ENCODE assay signal across 1 cellular context in genomic region chr11:74162688-74163467, GRCh38.
TF ChIP-seq lines count a peak whose summit lies in the region.

No MANE protein-coding gene starts in this region.

TF ChIP-seq in HepG2, 621 proteins besides CTCF, POLR2A, EP300 and RAD21:
- TF ChIP-seq LBX2 (CRISPR knock-in tag; IDR thresholded peaks at IDR 0.05; ENCODE audit: borderline replicate concordance): no peak
- TF ChIP-seq SUZ12 (IDR thresholded peaks at IDR 0.05; ENCODE audit: low read depth, low read length): no peak
- no peak for TF ChIP-seq TCF7L2 (IDR thresholded peaks at IDR 0.05; ENCODE audit: low read depth, low read length)
- TF ChIP-seq AGO2 (optimal IDR thresholded peaks at IDR 0.05; ENCODE audit: low read depth, low read length): no peak
- TF ChIP-seq SP1 (IDR thresholded peaks at IDR 0.05): no peak
- TF ChIP-seq SP1 (CRISPR knock-in tag; IDR thresholded peaks at IDR 0.05): no peak
- no peak for TF ChIP-seq ZNF773 (CRISPR knock-in tag; IDR thresholded peaks at IDR 0.05; ENCODE audit: borderline replicate concordance)
- no peak for TF ChIP-seq NFE2L1 (CRISPR knock-in tag; IDR thresholded peaks at IDR 0.05; ENCODE audit: borderline replicate concordance)
- TF ChIP-seq ZNF839 (CRISPR knock-in tag; IDR thresholded peaks at IDR 0.05; ENCODE audit: borderline replicate concordance): no peak
- TF ChIP-seq NFRKB (IDR thresholded peaks at IDR 0.05): no peak
- no peak for TF ChIP-seq ZNF572 (CRISPR knock-in tag; IDR thresholded peaks at IDR 0.05)
- TF ChIP-seq ZNF30 (CRISPR knock-in tag; IDR thresholded peaks at IDR 0.05): no peak
- no peak for TF ChIP-seq HNRNPUL1 (IDR thresholded peaks at IDR 0.05; ENCODE audit: low read depth, low read length)
- no peak for TF ChIP-seq KLF6 (CRISPR knock-in tag; IDR thresholded peaks at IDR 0.05)
